In genomic region chr6:82467338-82467737, GRCh38 we compare ENCODE assay signal across 30 cellular contexts.
"Had no signal": no experiment of that assay in that cellular context is flagged by ENCODE, and none has a peak within 500 bp of the region (broad histone marks: within the 10 kb centered on the region; RNA-seq: fewer than 3 reads in every experiment).

No MANE protein-coding gene starts in this region.

- H3K36me3 Mint-ChIP-seq: activated naive CD4-positive, alpha-beta T cell treated with anti-CD3 and anti-CD28 coated beads, Interleukin-2, amount 10 ng/mL, durations not matched to agents 7 days and 5 days; activated naive CD8-positive, alpha-beta T cell treated with anti-CD3 and anti-CD28 coated beads, Interleukin-2, amount 10 ng/mL, durations not matched to agents 7 days and 5 days had no signal

- H3K9me3 ChIP-seq: esophagus muscularis mucosa had no signal

- H3K36me3 ChIP-seq: brain microvascular endothelial cell had no signal

- H3K4me3 Mint-ChIP-seq: activated CD4-positive, alpha-beta memory T cell treated with anti-CD3 and anti-CD28 coated beads, Interleukin-2, amount 10 ng/mL, durations not matched to agents 7 days and 5 days; activated CD4-positive, alpha-beta T cell treated with anti-CD3 and anti-CD28 coated beads, Interleukin-2, amount 10 ng/mL, durations not matched to agents 7 days and 5 days; activated naive CD4-positive, alpha-beta T cell treated with anti-CD3 and anti-CD28 coated beads, Interleukin-2, amount 10 ng/mL, durations not matched to agents 7 days and 5 days; activated naive CD8-positive, alpha-beta T cell treated with anti-CD3 and anti-CD28 coated beads, Interleukin-2, amount 10 ng/mL, durations not matched to agents 7 days and 5 days; activated T-cell treated with anti-CD3 and anti-CD28 coated beads, Interleukin-2, amount 50 U/mL, for 24 hours; activated T-cell treated with anti-CD3 and anti-CD28 coated beads, Interleukin-2, amount 50 U/mL, for 72 hours; central memory CD8-positive, alpha-beta T cell; dendritic cell treated with granulocyte-macrophage colony-stimulating factor and Interleukin-4, amounts not matched to agents 40 ng/mL and 50 ng/mL, for 4 days; WTC11 had no signal

- H3K27me3 Mint-ChIP-seq: activated CD4-positive, alpha-beta memory T cell treated with anti-CD3 and anti-CD28 coated beads, Interleukin-2, amount 10 ng/mL, durations not matched to agents 7 days and 5 days; activated CD4-positive, alpha-beta T cell treated with anti-CD3 and anti-CD28 coated beads, Interleukin-2, amount 10 ng/mL, durations not matched to agents 7 days and 5 days; activated naive CD4-positive, alpha-beta T cell treated with anti-CD3 and anti-CD28 coated beads, Interleukin-2, amount 10 ng/mL, durations not matched to agents 7 days and 5 days; activated naive CD8-positive, alpha-beta T cell treated with anti-CD3 and anti-CD28 coated beads, Interleukin-2, amount 10 ng/mL, durations not matched to agents 7 days and 5 days; activated T-cell treated with anti-CD3 and anti-CD28 coated beads, Interleukin-2, amount 50 U/mL, for 24 hours; central memory CD8-positive, alpha-beta T cell; dendritic cell treated with granulocyte-macrophage colony-stimulating factor and Interleukin-4, amounts not matched to agents 40 ng/mL and 50 ng/mL, for 4 days had no signal

- H3K4me3 ChIP-seq: coronary artery, dorsolateral prefrontal cortex, esophagus muscularis mucosa, gastroesophageal sphincter had no signal

- H3K27me3 ChIP-seq: brain microvascular endothelial cell, dorsolateral prefrontal cortex, esophagus muscularis mucosa, gastroesophageal sphincter had no signal

- H3K27ac Mint-ChIP-seq: activated CD4-positive, alpha-beta memory T cell treated with anti-CD3 and anti-CD28 coated beads, Interleukin-2, amount 10 ng/mL, durations not matched to agents 7 days and 5 days; activated CD4-positive, alpha-beta T cell treated with anti-CD3 and anti-CD28 coated beads, Interleukin-2, amount 10 ng/mL, durations not matched to agents 7 days and 5 days; activated naive CD4-positive, alpha-beta T cell treated with anti-CD3 and anti-CD28 coated beads, Interleukin-2, amount 10 ng/mL, durations not matched to agents 7 days and 5 days; activated naive CD4-positive, alpha-beta T cell treated with anti-CD3 and anti-CD28 coated beads, Interleukin-2, amount 50 U/mL, for 72 hours; activated naive CD8-positive, alpha-beta T cell treated with anti-CD3 and anti-CD28 coated beads, Interleukin-2, amount 10 ng/mL, durations not matched to agents 7 days and 5 days; activated T-cell treated with anti-CD3 and anti-CD28 coated beads, Interleukin-2, amount 50 U/mL, for 24 hours; activated T-cell treated with anti-CD3 and anti-CD28 coated beads, Interleukin-2, amount 50 U/mL, for 72 hours; dendritic cell treated with granulocyte-macrophage colony-stimulating factor and Interleukin-4, amounts not matched to agents 40 ng/mL and 50 ng/mL, for 4 days; WTC11 had no signal

- H3K27ac ChIP-seq: brain microvascular endothelial cell, coronary artery, dorsolateral prefrontal cortex, esophagus muscularis mucosa, gastroesophageal sphincter had no signal

- H3K4me1 ChIP-seq: esophagus muscularis mucosa, gastroesophageal sphincter had no signal

- H3K4me1 Mint-ChIP-seq: activated CD4-positive, alpha-beta memory T cell treated with anti-CD3 and anti-CD28 coated beads, Interleukin-2, amount 10 ng/mL, durations not matched to agents 7 days and 5 days; activated CD4-positive, alpha-beta T cell treated with anti-CD3 and anti-CD28 coated beads, Interleukin-2, amount 10 ng/mL, durations not matched to agents 7 days and 5 days; activated naive CD4-positive, alpha-beta T cell treated with anti-CD3 and anti-CD28 coated beads, Interleukin-2, amount 10 ng/mL, durations not matched to agents 7 days and 5 days; activated naive CD8-positive, alpha-beta T cell treated with anti-CD3 and anti-CD28 coated beads, Interleukin-2, amount 10 ng/mL, durations not matched to agents 7 days and 5 days; central memory CD8-positive, alpha-beta T cell; WTC11 had no signal

- H3K9me3 Mint-ChIP-seq: central memory CD8-positive, alpha-beta T cell had no signal

- DNase-seq: activated CD4-positive, alpha-beta memory T cell treated with anti-CD3 and anti-CD28 coated beads, Interleukin-2, amount 10 ng/mL, durations not matched to agents 7 days and 5 days; activated CD4-positive, alpha-beta T cell treated with anti-CD3 and anti-CD28 coated beads for 1 hour; activated CD4-positive, alpha-beta T cell treated with anti-CD3 and anti-CD28 coated beads for 4 hours; activated CD4-positive, alpha-beta T cell treated with anti-CD3 and anti-CD28 coated beads, Interleukin-2, amount 10 ng/mL, durations not matched to agents 7 days and 5 days; activated CD4-positive, alpha-beta T cell treated with anti-CD3 and anti-CD28 coated beads, Interleukin-2, amount 50 U/mL, for 4 hours; activated CD8-positive, alpha-beta memory T cell treated with anti-CD3 and anti-CD28 coated beads, Interleukin-2, amount 50 U/mL, for 48 hours; activated gamma-delta T cell; activated naive CD4-positive, alpha-beta T cell; activated naive CD4-positive, alpha-beta T cell treated with anti-CD3 and anti-CD28 coated beads, Interleukin-2, amount 10 ng/mL, durations not matched to agents 7 days and 5 days; activated naive CD8-positive, alpha-beta T cell treated with anti-CD3 and anti-CD28 coated beads, Interleukin-2, amount 10 ng/mL, durations not matched to agents 7 days and 5 days; activated T-cell treated with anti-CD3 and anti-CD28 coated beads for 4 hours; activated T-cell treated with anti-CD3 and anti-CD28 coated beads, Interleukin-2, amount 50 U/mL, for 24 hours; activated T-cell treated with anti-CD3 and anti-CD28 coated beads, Interleukin-2, amount 50 U/mL, for 72 hours; amniotic stem cell; anterior cingulate cortex; brain microvascular endothelial cell; dorsolateral prefrontal cortex; effector memory CD4-positive, alpha-beta T cell; erythroblast; foreskin melanocyte; hippocampal formation; T-helper 1 cell; T-helper 2 cell had no signal
